ENCODE assay signal across 23 cellular contexts in genomic region chr4:86181585-86181984, GRCh38.
A peak's percentile ranks its signal among the peaks of the same experiment; 100 is the strongest.
DNase-seq lines count a peak whose midpoint lies in the region; ATAC-seq and TF ChIP-seq lines count a peak whose summit lies in the region.
"Had no signal": no experiment of that assay in that cellular context is flagged by ENCODE, and none has a peak within 500 bp of the region (broad histone marks: within the 10 kb centered on the region; RNA-seq: fewer than 3 reads in every experiment).

No MANE protein-coding gene starts in this region.

- H3K27me3 Mint-ChIP-seq in CD14-positive monocyte (ENCODE audit: low read depth in 3 of 3), result no peaks in the 10 kb centered on the region
- H3K27me3 Mint-ChIP-seq in activated CD4-positive, alpha-beta T cell treated with anti-CD3 and anti-CD28 coated beads for 36 hours, result no peaks in the 10 kb centered on the region
- H3K27me3 Mint-ChIP-seq: activated naive CD4-positive, alpha-beta T cell treated with anti-CD3 and anti-CD28 coated beads, Interleukin-2, amount 50 U/mL, for 24 hours; B cell; naive thymus-derived CD8-positive, alpha-beta T cell had no signal

- POLR2A ChIA-PET in activated CD4-positive, alpha-beta T cell treated with anti-CD3 and anti-CD28 coated beads for 36 hours (lab: Charles Lee), result no interaction called here

- peak; percentile 29 for DNase-seq in EH (ENCODE audit: low read depth)
- DNase-seq in MG63, result peak; percentile 1
- peak; percentile 34 for DNase-seq in choroid plexus epithelial cell (ENCODE audit: low read depth)
- DNase-seq in renal cortical epithelial cell (ENCODE audit: low read depth), result peak; percentile 2
- DNase-seq in CD14-positive monocyte (ENCODE audit: low spot score), result no peak
- no peak for DNase-seq in activated CD4-positive, alpha-beta T cell treated with anti-CD3 and anti-CD28 coated beads for 36 hours
- no peak for DNase-seq in DMS79 treated with DMSO at 0.1 percent for 48 hours (lab: John Stamatoyannopoulos, UW)
- DNase-seq: activated B cell treated with CpG ODN at 0.5 μM for 24 hours; activated CD8-positive, alpha-beta T cell treated with anti-CD3 and anti-CD28 coated beads, Interleukin-2, amount 10 ng/mL, durations not matched to agents 7 days and 5 days; activated T-cell treated with anti-CD3 and anti-CD28 coated beads, Interleukin-2, amount 50 U/mL, for 4 hours; body of pancreas; colonic mucosa; foreskin keratinocyte; mesendoderm; naive thymus-derived CD8-positive, alpha-beta T cell; stimulated activated CD4-positive, alpha-beta T cell treated with anti-CD3 and anti-CD28 coated beads, Interleukin-2, amount 100 ng/mL, for 24 hours; stimulated activated naive CD8-positive, alpha-beta T cell treated with anti-CD3 and anti-CD28 coated beads, Interleukin-15, Interleukin-2, amounts not matched to agents 100 U/mL and 50 U/mL, for 24 hours; T-helper 2 cell; tibial artery had no signal

- H3K36me3 ChIP-seq in MG63, result no peaks in the 10 kb centered on the region
- H3K36me3 ChIP-seq: colonic mucosa, tibial artery had no signal

- H3K36me3 Mint-ChIP-seq in CD14-positive monocyte, result no peaks in the 10 kb centered on the region
- H3K36me3 Mint-ChIP-seq in activated CD4-positive, alpha-beta T cell treated with anti-CD3 and anti-CD28 coated beads for 36 hours (ENCODE audit: low read depth), result no peaks in the 10 kb centered on the region
- H3K36me3 Mint-ChIP-seq: activated naive CD4-positive, alpha-beta T cell treated with anti-CD3 and anti-CD28 coated beads, Interleukin-2, amount 50 U/mL, for 24 hours; naive thymus-derived CD8-positive, alpha-beta T cell had no signal

- H3K9me3 ChIP-seq in MG63, result no peaks in the 10 kb centered on the region
- H3K9me3 ChIP-seq: body of pancreas, colonic mucosa had no signal

- no peak overlapping the region for H3K4me3 Mint-ChIP-seq in CD14-positive monocyte
- no peak overlapping the region for H3K4me3 Mint-ChIP-seq in activated CD4-positive, alpha-beta T cell treated with anti-CD3 and anti-CD28 coated beads for 36 hours
- H3K4me3 Mint-ChIP-seq: activated B cell treated with CpG ODN at 0.5 μM for 24 hours; activated CD8-positive, alpha-beta T cell treated with anti-CD3 and anti-CD28 coated beads, Interleukin-2, amount 10 ng/mL, durations not matched to agents 7 days and 5 days; activated naive CD4-positive, alpha-beta T cell treated with anti-CD3 and anti-CD28 coated beads, Interleukin-2, amount 50 U/mL, for 24 hours; activated T-cell treated with anti-CD3 and anti-CD28 coated beads, Interleukin-2, amount 50 U/mL, for 4 hours; B cell; naive thymus-derived CD8-positive, alpha-beta T cell had no signal

- no peak for ATAC-seq in GM21723 (IDR thresholded peaks at IDR 0.05; ENCODE audit: unreplicated experiment)
- ATAC-seq in activated CD4-positive, alpha-beta T cell treated with anti-CD3 and anti-CD28 coated beads for 36 hours, result no peak
- ATAC-seq: activated CD8-positive, alpha-beta T cell treated with anti-CD3 and anti-CD28 coated beads, Interleukin-2, amount 10 ng/mL, durations not matched to agents 7 days and 5 days; activated T-cell treated with anti-CD3 and anti-CD28 coated beads, Interleukin-2, amount 50 U/mL, for 4 hours; body of pancreas; foreskin keratinocyte; GM12878; naive thymus-derived CD8-positive, alpha-beta T cell; stimulated activated naive CD8-positive, alpha-beta T cell treated with anti-CD3 and anti-CD28 coated beads, Interleukin-15, Interleukin-2, amounts not matched to agents 100 U/mL and 50 U/mL, for 24 hours had no signal

- H3K4me1 Mint-ChIP-seq in CD14-positive monocyte, result no peaks in the 10 kb centered on the region
- H3K4me1 Mint-ChIP-seq in activated CD4-positive, alpha-beta T cell treated with anti-CD3 and anti-CD28 coated beads for 36 hours, result no peaks in the 10 kb centered on the region
- H3K4me1 Mint-ChIP-seq: activated B cell treated with CpG ODN at 0.5 μM for 24 hours; activated naive CD4-positive, alpha-beta T cell treated with anti-CD3 and anti-CD28 coated beads, Interleukin-2, amount 50 U/mL, for 24 hours; B cell; naive thymus-derived CD8-positive, alpha-beta T cell had no signal

- H3K27ac Mint-ChIP-seq in CD14-positive monocyte, result no peak overlapping the region
- H3K27ac Mint-ChIP-seq in activated CD4-positive, alpha-beta T cell treated with anti-CD3 and anti-CD28 coated beads for 36 hours, result no peak overlapping the region
- H3K27ac Mint-ChIP-seq: activated B cell treated with CpG ODN at 0.5 μM for 24 hours; activated CD8-positive, alpha-beta T cell treated with anti-CD3 and anti-CD28 coated beads, Interleukin-2, amount 10 ng/mL, durations not matched to agents 7 days and 5 days; activated naive CD4-positive, alpha-beta T cell treated with anti-CD3 and anti-CD28 coated beads, Interleukin-2, amount 50 U/mL, for 24 hours; B cell; naive thymus-derived CD8-positive, alpha-beta T cell had no signal

- peaks cover 0 to 5% (median 0%) of the 10 kb centered on the region in 7 donors for H3K9me3 Mint-ChIP-seq in CD14-positive monocyte
- H3K9me3 Mint-ChIP-seq in activated CD4-positive, alpha-beta T cell treated with anti-CD3 and anti-CD28 coated beads for 36 hours (ENCODE audit: low read depth), result peaks cover 3% of the 10 kb centered on the region

- no peak overlapping the region for H3K4me3 ChIP-seq in MG63
- H3K4me3 ChIP-seq in choroid plexus epithelial cell (ENCODE audit: low read depth, low read length), result no peak overlapping the region
- H3K4me3 ChIP-seq: body of pancreas, colonic mucosa, GM12878, tibial artery had no signal

- TF ChIP-seq CTCF in choroid plexus epithelial cell (conservative IDR thresholded peaks at IDR 0.05; ENCODE audit: low read depth, low read length), result no peak
- no peak for TF ChIP-seq CTCF in CD14-positive monocyte (IDR thresholded peaks at IDR 0.05)

- CTCF ChIA-PET in activated CD4-positive, alpha-beta T cell treated with anti-CD3 and anti-CD28 coated beads for 36 hours (lab: Charles Lee), result no interaction called here

- no peaks in the 10 kb centered on the region for H3K27me3 ChIP-seq in MG63
- H3K27me3 ChIP-seq: body of pancreas, colonic mucosa, foreskin keratinocyte, tibial artery had no signal

- intact Hi-C loops in CD14-positive monocyte (cut with micrococcal nuclease), result no loop called here
- intact Hi-C loops in activated CD4-positive, alpha-beta T cell treated with anti-CD3 and anti-CD28 coated beads for 36 hours (cut with DNase I, micrococcal nuclease), result no loop called here

Comparison
In these comparisons a context has a peak if more than half of its experiments do, and no peak if none do; other contexts are left out.
1. DNase-seq: peak in EH (single experiment), MG63 (single experiment), choroid plexus epithelial cell (single experiment) and renal cortical epithelial cell (single experiment); none in CD14-positive monocyte (single experiment), activated CD4-positive, alpha-beta T cell treated with anti-CD3 and anti-CD28 coated beads for 36 hours (single experiment) and DMS79 treated with DMSO at 0.1 percent for 48 hours (single experiment).